Comparison of ENCODE assay signal across 12 cellular contexts in the genomic region with DNA sequence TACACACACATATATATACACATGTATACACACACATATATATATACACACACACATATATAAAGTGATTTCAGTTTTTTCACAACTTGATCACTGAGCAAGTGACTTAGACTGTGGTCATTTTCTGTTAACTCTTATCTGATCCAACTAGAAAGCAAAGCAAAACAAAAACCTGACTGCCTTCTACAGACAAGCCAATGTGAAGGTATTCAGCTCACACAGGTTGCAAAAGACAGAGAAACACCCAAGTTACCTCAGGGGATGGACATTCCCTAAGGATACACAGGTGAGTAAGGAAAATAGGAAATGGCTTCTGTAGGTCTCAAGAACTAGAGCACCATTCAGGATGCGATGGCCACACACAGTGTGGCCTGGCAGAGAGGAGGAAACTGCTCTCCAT.
"Had no signal": no experiment of that assay in that cellular context is flagged by ENCODE, and none has a peak within 500 bp of the region (broad histone marks: within the 10 kb centered on the region; RNA-seq: fewer than 3 reads in every experiment).

No MANE protein-coding gene starts in this region.

- H3K36me3 ChIP-seq: cardiac muscle cell, gastrocnemius medialis, left ventricle myocardium inferior, right atrium auricular region, tibial artery had no signal

- ATAC-seq: gastrocnemius medialis had no signal

- H3K27ac ChIP-seq: cardiac muscle cell, gastrocnemius medialis, left ventricle myocardium inferior, right atrium auricular region, tibial artery had no signal

- H3K4me3 ChIP-seq: cardiac muscle cell, gastrocnemius medialis, left ventricle myocardium inferior, right atrium auricular region, tibial artery had no signal

- H3K27me3 ChIP-seq: cardiac muscle cell, gastrocnemius medialis, right atrium auricular region, tibial artery had no signal

- DNase-seq: activated CD4-positive, alpha-beta T cell treated with anti-CD3 and anti-CD28 coated beads, Interleukin-2, amount 10 ng/mL, durations not matched to agents 24 days and 14 days; activated gamma-delta T cell; activated T-cell treated with anti-CD3 and anti-CD28 coated beads, Interleukin-2, amount 50 U/mL, for 1 hour; effector CD4-positive, alpha-beta T cell; gastrocnemius medialis; kidney; left ventricle myocardium inferior; small intestine; T1000; tibial artery had no signal

- H3K4me3 Mint-ChIP-seq: activated CD4-positive, alpha-beta T cell treated with anti-CD3 and anti-CD28 coated beads, Interleukin-2, amount 10 ng/mL, durations not matched to agents 24 days and 14 days had no signal

- H3K27me3 Mint-ChIP-seq: activated CD4-positive, alpha-beta T cell treated with anti-CD3 and anti-CD28 coated beads, Interleukin-2, amount 10 ng/mL, durations not matched to agents 24 days and 14 days had no signal

- H3K9me3 ChIP-seq: gastrocnemius medialis, left ventricle myocardium inferior, right atrium auricular region, tibial artery had no signal

- H3K4me1 ChIP-seq: right atrium auricular region had no signal

- H3K27ac Mint-ChIP-seq: activated CD4-positive, alpha-beta T cell treated with anti-CD3 and anti-CD28 coated beads, Interleukin-2, amount 10 ng/mL, durations not matched to agents 24 days and 14 days had no signal
